15 cellular contexts compared by ENCODE assay signal in the genomic region with DNA sequence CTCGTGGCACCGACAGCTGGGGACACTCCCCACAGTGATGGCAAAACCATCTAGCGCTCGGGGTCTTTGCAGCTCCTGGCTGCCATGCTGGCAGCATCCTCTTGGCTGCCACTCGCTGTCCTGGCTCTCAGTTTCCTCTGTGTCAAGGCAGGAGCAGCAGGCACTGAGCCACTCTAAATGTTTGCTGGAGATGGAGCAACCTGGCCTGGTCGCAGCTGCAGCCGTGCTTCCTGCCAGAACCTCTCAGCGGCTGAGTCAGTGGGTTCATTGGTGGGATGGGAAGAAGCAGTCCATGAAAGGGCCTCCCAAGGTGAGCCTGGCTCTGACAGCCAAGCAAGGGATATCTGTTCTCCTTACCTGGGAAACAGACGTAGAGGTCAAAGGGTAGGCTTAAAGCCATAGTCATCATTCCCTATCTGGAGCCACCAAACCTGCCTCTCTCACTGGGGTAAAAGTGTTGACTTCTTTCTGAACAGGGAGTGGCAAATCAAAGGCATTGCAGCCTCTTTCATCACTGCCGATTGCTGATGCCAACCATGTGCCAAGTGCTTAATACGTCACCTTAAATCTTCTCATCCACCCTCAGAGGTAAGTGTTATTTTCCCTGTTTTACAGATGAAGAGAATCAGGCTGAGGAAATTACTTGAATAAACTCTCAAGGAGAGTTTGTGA.
DNase-seq lines count a peak whose midpoint lies in the region; ATAC-seq and TF ChIP-seq lines count a peak whose summit lies in the region.
"Had no signal": no experiment of that assay in that cellular context is flagged by ENCODE, and none has a peak within 500 bp of the region (broad histone marks: within the 10 kb centered on the region; RNA-seq: fewer than 3 reads in every experiment).

No MANE protein-coding gene starts in this region.

- H3K9me3 ChIP-seq in HCT116 (ENCODE audit: control insufficient read depth in 1 of 2, insufficient read depth in 1 of 2, low read depth in 1 of 2, low read length in 2 of 2) (peaks cover 0 to 13% of the 10 kb centered on the region in 2 experiments; a peak in 1 of 4 replicates), endodermal cell (ENCODE audit: control insufficient read depth, low read length) (peaks cover 11% of the 10 kb centered on the region), stomach (peaks cover 0 to 11% (median 4%) of the 10 kb centered on the region in 4 donors), ovary (no peaks in the 10 kb centered on the region)

- no TSS peak for BruUV-seq in HCT116 (replicated peaks; lab: Mats Ljungman, UMichigan)

- H3K36me3 Mint-ChIP-seq in endodermal cell (ENCODE audit: low read depth) = no peaks in the 10 kb centered on the region
- peaks cover 8% of the 10 kb centered on the region for H3K36me3 Mint-ChIP-seq in nephron progenitor cell (ENCODE audit: low read depth)

- CTCF ChIA-PET in HCT116 (lab: Charles Lee) = no interaction called here

- no peaks in the 10 kb centered on the region for H3K79me2 ChIP-seq in HCT116 (ENCODE audit: insufficient read depth, low read length)

- H3K36me3 ChIP-seq in HCT116 (ENCODE audit: control insufficient read depth in 1 of 2, insufficient read depth in 2 of 2, low read length in 2 of 2) (no peaks in the 10 kb centered on the region), endodermal cell (ENCODE audit: control insufficient read depth, insufficient read depth, low read length) (no peaks in the 10 kb centered on the region), stomach (no peaks in the 10 kb centered on the region), ovary (no peaks in the 10 kb centered on the region)
- H3K36me3 ChIP-seq: HAP-1 had no signal

- H4K20me1 ChIP-seq in HCT116 (ENCODE audit: insufficient read depth) = no peaks in the 10 kb centered on the region

- intact Hi-C loops in HCT116 (cut with micrococcal nuclease) (no loop called here), stomach (cut with DNase I; ENCODE audit: low total_unique reads) (no loop called here), ovary (cut with DNase I) (no loop called here)

- no peak for TF ChIP-seq POLR2A in HCT116 (IDR thresholded peaks at IDR 0.05; ENCODE audit: borderline replicate concordance, extremely low read depth, insufficient read depth, insufficient read length)
- no peak for TF ChIP-seq POLR2A in stomach (IDR thresholded peaks at IDR 0.05)
- no peak for TF ChIP-seq POLR2A in ovary (IDR thresholded peaks at IDR 0.05)

- no peak overlapping the region for H3K4me3 Mint-ChIP-seq in endodermal cell
- no peak overlapping the region for H3K4me3 Mint-ChIP-seq in nephron progenitor cell
- H3K4me3 Mint-ChIP-seq: B cell; CD4-positive, alpha-beta T cell had no signal

- 90 to 91% methylated on average over 7 to 11 of the region's 11 CpGs for WGBS in endodermal cell (ENCODE audit: insufficient coverage in 1 of 2, insufficient read length in 1 of 2), 2 experiments
- 36 to 69% (median 51%) methylated on average over 10 to 11 of the region's 11 CpGs for WGBS in stomach, 5 donors
- WGBS in ovary, 3 donors = 71 to 89% (median 86%) methylated on average over 11 of the region's 11 CpGs

- TF ChIP-seq EP300 in stomach (IDR thresholded peaks at IDR 0.05) (no peak), ovary (IDR thresholded peaks at IDR 0.05) (no peak)

- H3K27me3 Mint-ChIP-seq in endodermal cell (ENCODE audit: insufficient read depth) (no peaks in the 10 kb centered on the region), nephron progenitor cell (ENCODE audit: low read depth, poor library complexity) (peaks cover 8% of the 10 kb centered on the region)
- H3K27me3 Mint-ChIP-seq: B cell; CD4-positive, alpha-beta T cell had no signal

- H3K27ac Mint-ChIP-seq in endodermal cell (no peak overlapping the region), nephron progenitor cell (peak overlapping the region; percentile 33)
- H3K27ac Mint-ChIP-seq: B cell; CD4-positive, alpha-beta T cell had no signal

- no peaks in the 10 kb centered on the region for H3K4me1 ChIP-seq in HCT116 (ENCODE audit: control insufficient read depth in 1 of 2, insufficient read depth in 2 of 2, low read length in 2 of 2)
- no peaks in the 10 kb centered on the region for H3K4me1 ChIP-seq in endodermal cell (ENCODE audit: control insufficient read depth, insufficient read depth, low read length)
- no peaks in the 10 kb centered on the region for H3K4me1 ChIP-seq in stomach
- no peaks in the 10 kb centered on the region for H3K4me1 ChIP-seq in ovary (ENCODE audit: insufficient read depth)

- no peak for ATAC-seq in HCT116

- no peak overlapping the region for H3K4me2 ChIP-seq in HCT116 (ENCODE audit: low read length)

- H3K27ac ChIP-seq in HCT116 (ENCODE audit: low read depth, low read length) (no peak overlapping the region), endodermal cell (ENCODE audit: low read depth, low read length) (no peak overlapping the region), stomach (peak overlapping the region in 1 of 5 donors; percentile 46), ovary (no peak overlapping the region)

- H3K27me3 ChIP-seq in HCT116 (ENCODE audit: insufficient read depth, low read length) = no peaks in the 10 kb centered on the region
- H3K27me3 ChIP-seq in endodermal cell (ENCODE audit: control insufficient read depth, insufficient read depth, low read length, poor library complexity, severe bottlenecking) = no peaks in the 10 kb centered on the region
- no peaks in the 10 kb centered on the region for H3K27me3 ChIP-seq in stomach
- no peaks in the 10 kb centered on the region for H3K27me3 ChIP-seq in ovary

- H3K9me2 ChIP-seq in HCT116 (ENCODE audit: insufficient read depth) = no peaks in the 10 kb centered on the region

- TF ChIP-seq CTCF in HCT116 (IDR thresholded peaks at IDR 0.05 in 2 of 3, conservative IDR thresholded peaks at IDR 0.05 in 1 of 3; ENCODE audit: borderline replicate concordance in 1 of 3, insufficient read depth in 1 of 3, low read depth in 2 of 3, low read length in 2 of 3) (no peak), endodermal cell (conservative IDR thresholded peaks at IDR 0.05) (no peak), nephron progenitor cell (IDR thresholded peaks at IDR 0.05) (no peak), stomach (IDR thresholded peaks at IDR 0.05) (no peak), ovary (IDR thresholded peaks at IDR 0.05) (no peak)

- TF ChIP-seq RAD21 in HCT116 (IDR thresholded peaks at IDR 0.05; ENCODE audit: low read depth) = no peak

- DNase-seq in HCT116 (ENCODE audit: low read depth, low spot score) (no peak), endodermal cell (peak; percentile 42), nephron progenitor cell (no peak), stomach (peak; percentile 61), HT-29 (ENCODE audit: low spot score) (no peak), ovary (no peak), NOMO-1 treated with DMSO at 0.1 percent for 48 hours (lab: John Stamatoyannopoulos, UW; ENCODE audit: unreplicated experiment) (no peak)
- DNase-seq: C1 segment of cervical spinal cord; Calu3; CD4-positive, alpha-beta T cell; DMS 273 treated with DMSO at 0.1 percent for 48 hours; DMS79; GOT3 had no signal

- RAD21 ChIA-PET in HCT116 (lab: Charles Lee; ENCODE audit: low non-redundant PET in 1 of 2, low total read pairs in 2 of 2, uncharacterized antibody in 2 of 2, unreplicated experiment in 2 of 2) = no interaction called here

- POLR2A ChIA-PET in HCT116 (lab: Charles Lee) = no interaction called here

- H3K9ac ChIP-seq in HCT116 (ENCODE audit: low read length) (no peak overlapping the region), endodermal cell (ENCODE audit: extremely low read depth, low read length, poor library complexity, severe bottlenecking) (no peak overlapping the region)

- H3K4me1 Mint-ChIP-seq in endodermal cell (peaks cover 3% of the 10 kb centered on the region), nephron progenitor cell (peaks cover 9% of the 10 kb centered on the region)
- H3K4me1 Mint-ChIP-seq: B cell had no signal

- H3K9me3 Mint-ChIP-seq in endodermal cell = peaks cover 6% of the 10 kb centered on the region
- peaks cover 25% of the 10 kb centered on the region for H3K9me3 Mint-ChIP-seq in nephron progenitor cell

- H3K4me3 ChIP-seq in HCT116 (replicated peaks in 1 of 2; ENCODE audit: low read depth in 1 of 2, low read length in 2 of 2) = no peak overlapping the region
- no peak overlapping the region for H3K4me3 ChIP-seq in endodermal cell (ENCODE audit: low read length)
- H3K4me3 ChIP-seq in stomach = no peak overlapping the region
- H3K4me3 ChIP-seq in ovary = no peak overlapping the region
- H3K4me3 ChIP-seq: HAP-1 had no signal

- no peak overlapping the region for H2AFZ ChIP-seq in HCT116 (ENCODE audit: low read depth, low read length, poor library complexity, severe bottlenecking)

TF ChIP-seq in HCT116, 20 proteins besides CTCF, POLR2A, EP300 and RAD21:
- TF ChIP-seq, protein P1, sequence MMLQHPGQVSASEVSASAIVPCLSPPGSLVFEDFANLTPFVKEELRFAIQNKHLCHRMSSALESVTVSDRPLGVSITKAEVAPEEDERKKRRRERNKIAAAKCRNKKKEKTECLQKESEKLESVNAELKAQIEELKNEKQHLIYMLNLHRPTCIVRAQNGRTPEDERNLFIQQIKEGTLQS (IDR thresholded peaks at IDR 0.05) = no peak
- 0 out of 2 replicates have a peak, but pooled peaks have one; percentile 11 for TF ChIP-seq CEBPB (IDR thresholded peaks at IDR 0.05; ENCODE audit: low read depth)

Comparison
In these comparisons a context has a peak if more than half of its experiments do, and no peak if none do; other contexts are left out.
1. DNase-seq: peak in endodermal cell (single experiment) and stomach (single experiment); none in HCT116 (single experiment), nephron progenitor cell (single experiment), HT-29 (single experiment), ovary (0 of 5) and NOMO-1 treated with DMSO at 0.1 percent for 48 hours (single experiment).